ENCODE assay signal across 1 cellular context in the genomic region with DNA sequence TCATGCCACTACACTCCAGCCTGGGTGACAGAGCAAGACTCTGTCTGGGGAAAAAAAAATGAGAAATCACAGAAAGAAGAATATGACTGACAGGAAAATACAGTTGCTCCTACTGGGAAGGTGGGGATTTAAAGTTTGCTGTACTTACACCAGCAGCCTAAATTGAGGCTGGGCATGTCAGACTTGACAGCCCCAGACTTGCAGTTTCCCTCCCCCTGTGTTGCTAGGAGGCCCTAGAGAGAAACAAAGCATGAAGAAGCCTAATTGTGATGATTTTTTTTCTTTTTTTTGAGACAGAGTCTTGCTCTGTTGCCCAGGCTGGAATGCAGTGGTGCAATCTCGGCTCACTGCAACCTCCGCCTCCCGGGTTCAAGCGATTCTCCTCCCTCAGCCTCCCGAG. TPM values are rescaled to one million over a fixed set of nuclear protein-coding genes. Genes with fewer than 3 reads are reported as not detected.
"Had no signal": no experiment of that assay in that cellular context is flagged by ENCODE, and none has a peak within 500 bp of the region (broad histone marks: within the 10 kb centered on the region; RNA-seq: fewer than 3 reads in every experiment).

No MANE protein-coding gene starts in this region.

RNA-seq across cellular contexts. Expression of gene PLA2G3, which starts 54.4 kb away (rescaled TPM):
- polyA plus RNA-seq: IgD-negative memory B cell had no signal
